ENCODE assay signal across 14 cellular contexts in the genomic region with DNA sequence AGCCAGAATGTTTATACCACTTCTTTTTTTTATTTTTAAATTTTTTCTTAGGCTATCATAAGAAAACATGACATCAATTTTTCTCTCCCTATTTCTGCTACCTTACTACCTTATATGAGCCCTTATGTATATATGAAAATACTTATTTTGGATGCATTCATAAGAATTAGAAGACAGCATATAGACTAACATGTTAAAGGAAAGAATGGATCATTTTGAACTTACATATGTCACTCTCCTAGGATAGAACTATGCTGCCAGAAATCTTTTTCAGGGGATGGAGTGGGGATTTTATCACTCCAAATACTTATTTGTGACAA.
"Had no signal": no experiment of that assay in that cellular context is flagged by ENCODE, and none has a peak within 500 bp of the region (broad histone marks: within the 10 kb centered on the region; RNA-seq: fewer than 3 reads in every experiment).

No MANE protein-coding gene starts in this region.

- H3K9me3 ChIP-seq: esophagus squamous epithelium, neutrophil, psoas muscle, stomach had no signal

- H3K9me3 Mint-ChIP-seq: naive B cell, nephron had no signal

- ATAC-seq: left colon, left ventricle myocardium superior, psoas muscle, sciatic nerve had no signal

- H3K27ac Mint-ChIP-seq: naive B cell had no signal

- H3K4me3 ChIP-seq: esophagus squamous epithelium, psoas muscle, stomach had no signal

- DNase-seq: effector memory CD4-positive, alpha-beta T cell; esophagus squamous epithelium; left colon; left ventricle myocardium superior; mesendoderm; naive B cell; psoas muscle; stimulated activated CD4-positive, alpha-beta T cell treated with anti-CD3 and anti-CD28 coated beads, Interleukin-12 subunit alpha, Interleukin-12 subunit beta, amount 100 ng/mL, for 4 hours; stimulated activated naive CD4-positive, alpha-beta T cell; stomach; substantia nigra had no signal

- H3K36me3 ChIP-seq: neutrophil, stomach had no signal

- H3K27me3 Mint-ChIP-seq: naive B cell had no signal

- H3K27ac ChIP-seq: esophagus squamous epithelium, neutrophil, psoas muscle, stomach had no signal

- H3K4me3 Mint-ChIP-seq: naive B cell, nephron had no signal

- H3K4me1 ChIP-seq: esophagus squamous epithelium, psoas muscle, stomach had no signal

- H3K36me3 Mint-ChIP-seq: naive B cell had no signal
